8 cellular contexts compared by ENCODE assay signal in the genomic region with DNA sequence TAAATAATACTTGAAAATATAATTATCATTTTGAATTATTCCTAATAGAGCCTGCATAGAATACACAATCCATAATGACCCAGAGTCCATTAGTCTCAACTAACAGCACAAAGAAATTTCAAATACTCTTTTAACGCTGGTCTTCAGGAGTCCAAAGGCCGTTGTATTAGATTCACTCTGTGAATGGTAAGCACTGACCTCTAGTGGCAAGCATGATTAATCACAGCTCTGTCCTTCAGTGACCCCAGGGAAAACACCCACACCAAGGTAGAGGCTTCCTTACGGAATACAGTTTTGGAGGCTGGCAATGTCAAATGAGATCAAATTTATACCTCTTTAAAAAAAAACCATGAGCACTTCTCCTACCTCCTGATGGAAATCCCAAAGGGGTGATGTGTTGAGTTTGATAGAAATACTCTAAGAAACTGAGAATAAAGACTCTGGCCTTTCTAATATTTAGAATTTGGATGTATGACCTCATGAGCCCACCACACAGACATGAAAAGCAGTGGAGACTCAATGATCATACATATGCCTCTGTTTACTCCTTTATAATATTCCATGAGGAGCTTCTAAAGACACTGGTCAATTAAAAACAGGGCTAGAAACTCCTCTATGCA.
DNase-seq lines count a peak whose midpoint lies in the region; ATAC-seq, FAIRE-seq and TF ChIP-seq lines count a peak whose summit lies in the region.

No MANE protein-coding gene starts in this region.

- no peaks in the 10 kb centered on the region for H3K79me1 ChIP-seq in mesendoderm (ENCODE audit: low read length)

- no peak overlapping the region for H3K18ac ChIP-seq in mesendoderm (ENCODE audit: low read length)

- no peak overlapping the region for H3K56ac ChIP-seq in mesendoderm (ENCODE audit: low read length)

- no peak for FAIRE-seq in RCC 7860 (lab: Jason Lieb, UNC)

- H3K27me3 Mint-ChIP-seq in activated CD4-positive, alpha-beta T cell treated with anti-CD3 and anti-CD28 coated beads for 36 hours, result peaks cover 5% of the 10 kb centered on the region
- no peaks in the 10 kb centered on the region for H3K27me3 Mint-ChIP-seq in endodermal cell (ENCODE audit: insufficient read depth)

- H3K23ac ChIP-seq in mesendoderm (ENCODE audit: low read length), result no peak overlapping the region

- WGBS in endodermal cell (ENCODE audit: insufficient coverage in 1 of 2, insufficient read length in 1 of 2), 2 experiments, result 30 to 40% methylated on average over 2 to 3 of the region's 3 CpGs
- WGBS in mesendoderm (ENCODE audit: extremely low coverage, insufficient coverage, low lambda C conversion rate), result no CpG with 5 or more reads among the region's 3 CpGs

- H4K5ac ChIP-seq in mesendoderm (ENCODE audit: low read length), result no peak overlapping the region

- no peak overlapping the region for H3K4me2 ChIP-seq in mesendoderm (ENCODE audit: low read length)

- no peak overlapping the region for H3K4me3 ChIP-seq in endodermal cell (ENCODE audit: low read length)
- no peak overlapping the region for H3K4me3 ChIP-seq in mesendoderm (ENCODE audit: low read length)

- no peak overlapping the region for H2AK5ac ChIP-seq in mesendoderm (ENCODE audit: low read length)

- no peak overlapping the region for H2BK5ac ChIP-seq in mesendoderm (ENCODE audit: low read length)

- H3K4ac ChIP-seq in mesendoderm (ENCODE audit: low read depth, low read length), result no peak overlapping the region

- no peaks in the 10 kb centered on the region for H3K4me1 Mint-ChIP-seq in activated CD4-positive, alpha-beta T cell treated with anti-CD3 and anti-CD28 coated beads for 36 hours
- H3K4me1 Mint-ChIP-seq in endodermal cell, result no peaks in the 10 kb centered on the region

- H3K27ac ChIP-seq in endodermal cell (ENCODE audit: low read depth, low read length) (no peak overlapping the region), mesendoderm (ENCODE audit: low read depth, low read length) (no peak overlapping the region)

- no peak overlapping the region for H3K4me3 Mint-ChIP-seq in activated CD4-positive, alpha-beta T cell treated with anti-CD3 and anti-CD28 coated beads for 36 hours
- no peak overlapping the region for H3K4me3 Mint-ChIP-seq in endodermal cell

- POLR2A ChIA-PET in activated CD4-positive, alpha-beta T cell treated with anti-CD3 and anti-CD28 coated beads for 36 hours (lab: Charles Lee), result no interaction called here

- no peaks in the 10 kb centered on the region for H3K27me3 ChIP-seq in endodermal cell (ENCODE audit: control insufficient read depth, insufficient read depth, low read length, poor library complexity, severe bottlenecking)
- H3K27me3 ChIP-seq in mesendoderm (ENCODE audit: insufficient read depth, low read length, poor library complexity), result no peaks in the 10 kb centered on the region

- peak; percentile 91 for TF ChIP-seq CTCF in endodermal cell (conservative IDR thresholded peaks at IDR 0.05)

- H3K27ac Mint-ChIP-seq in activated CD4-positive, alpha-beta T cell treated with anti-CD3 and anti-CD28 coated beads for 36 hours, result no peak overlapping the region
- no peak overlapping the region for H3K27ac Mint-ChIP-seq in endodermal cell

- peak; percentile 4 for DNase-seq in activated CD4-positive, alpha-beta T cell treated with anti-CD3 and anti-CD28 coated beads for 36 hours
- no peak for DNase-seq in activated CD4-positive, alpha-beta T cell treated with anti-CD3 and anti-CD28 coated beads, Interleukin-2, amount 50 U/mL, for 1 hour
- DNase-seq in RCC 7860 (ENCODE audit: low spot score) (peak; percentile 31), endodermal cell (peak; percentile 57), mesendoderm (peak; percentile 75)
- no peak for DNase-seq in activated T-cell treated with anti-CD3 and anti-CD28 coated beads, Interleukin-2, amount 50 U/mL, for 1 hour

- H3K79me2 ChIP-seq in mesendoderm (ENCODE audit: control insufficient read depth, insufficient read depth, low read length), result no peaks in the 10 kb centered on the region

- CTCF ChIA-PET in activated CD4-positive, alpha-beta T cell treated with anti-CD3 and anti-CD28 coated beads for 36 hours (lab: Charles Lee), result interaction anchor here (0.6 to 1.0 kb wide), 6 partner anchors 9 to 729 kb away, joined by 3 read pairs; no protein-coding TSS in a partner anchor

- peak; percentile 76 for ATAC-seq in activated CD4-positive, alpha-beta T cell treated with anti-CD3 and anti-CD28 coated beads for 36 hours
- ATAC-seq in GM21528 (IDR thresholded peaks at IDR 0.05; ENCODE audit: low FRiP score, unreplicated experiment) (peak; percentile 98), HG03575 (IDR thresholded peaks at IDR 0.05; ENCODE audit: extremely low read depth, insufficient number of reproducible peaks, low FRiP score, unreplicated experiment) (peak; percentile 93)

- H3K9me3 ChIP-seq in endodermal cell (ENCODE audit: control insufficient read depth, low read length), result no peaks in the 10 kb centered on the region

- H3K36me3 Mint-ChIP-seq in activated CD4-positive, alpha-beta T cell treated with anti-CD3 and anti-CD28 coated beads for 36 hours (ENCODE audit: low read depth), result no peaks in the 10 kb centered on the region
- no peaks in the 10 kb centered on the region for H3K36me3 Mint-ChIP-seq in endodermal cell (ENCODE audit: low read depth)

- H4K8ac ChIP-seq in mesendoderm (ENCODE audit: low read depth, low read length), result no peak overlapping the region

- no peaks in the 10 kb centered on the region for H3K4me1 ChIP-seq in endodermal cell (ENCODE audit: control insufficient read depth, insufficient read depth, low read length)
- no peaks in the 10 kb centered on the region for H3K4me1 ChIP-seq in mesendoderm (ENCODE audit: control insufficient read depth, low read depth, low read length)

- no peaks in the 10 kb centered on the region for H3K36me3 ChIP-seq in endodermal cell (ENCODE audit: control insufficient read depth, insufficient read depth, low read length)
- H3K36me3 ChIP-seq in mesendoderm (ENCODE audit: control insufficient read depth, insufficient read depth, low read length), result no peaks in the 10 kb centered on the region

- intact Hi-C loops in activated CD4-positive, alpha-beta T cell treated with anti-CD3 and anti-CD28 coated beads for 36 hours (cut with DNase I, micrococcal nuclease), result loop anchor here in 1 of 2 experiments (5.0 kb wide), 3 partner anchors 131 to 816 kb away; partner anchors contain the start of genes DKK2 and GIMD1

- no peak overlapping the region for H2BK120ac ChIP-seq in mesendoderm (ENCODE audit: low read depth, low read length)

- H3K9me3 Mint-ChIP-seq in activated CD4-positive, alpha-beta T cell treated with anti-CD3 and anti-CD28 coated beads for 36 hours (ENCODE audit: low read depth), result no peaks in the 10 kb centered on the region
- H3K9me3 Mint-ChIP-seq in endodermal cell, result no peaks in the 10 kb centered on the region

- H3K9ac ChIP-seq in endodermal cell (ENCODE audit: extremely low read depth, low read length, poor library complexity, severe bottlenecking), result no peak overlapping the region
- H3K9ac ChIP-seq in mesendoderm (ENCODE audit: low read length), result no peak overlapping the region

- no peak overlapping the region for H2BK15ac ChIP-seq in mesendoderm (replicated peaks; ENCODE audit: low read depth)

Comparison
In these comparisons a context has a peak if more than half of its experiments do, and no peak if none do; other contexts are left out.
1. DNase-seq: peak in activated CD4-positive, alpha-beta T cell treated with anti-CD3 and anti-CD28 coated beads for 36 hours (single experiment), RCC 7860 (single experiment), endodermal cell (single experiment) and mesendoderm (single experiment); none in activated CD4-positive, alpha-beta T cell treated with anti-CD3 and anti-CD28 coated beads, Interleukin-2, amount 50 U/mL, for 1 hour (single experiment) and activated T-cell treated with anti-CD3 and anti-CD28 coated beads, Interleukin-2, amount 50 U/mL, for 1 hour (single experiment).
2. Peak in every context shown above with its lines, with median percentiles within 50 percentile points of each other: ATAC-seq.